Comparison of ENCODE assay signal across 3 cellular contexts in genomic region chr22:44302363-44302762, GRCh38. TPM values are rescaled to one million over a fixed set of nuclear protein-coding genes. Genes with fewer than 3 reads are reported as not detected.
"Had no signal": no experiment of that assay in that cellular context is flagged by ENCODE, and none has a peak within 500 bp of the region (broad histone marks: within the 10 kb centered on the region; RNA-seq: fewer than 3 reads in every experiment).

No MANE protein-coding gene starts in this region.

RNA-seq across cellular contexts. Expression of gene SHISAL1, which starts 10.4 kb away (rescaled TPM):
- total RNA-seq: dermis blood vessel endothelial cell, epithelial cell of proximal tubule, foreskin keratinocyte had no signal
